24 cellular contexts compared by ENCODE assay signal in the genomic region with DNA sequence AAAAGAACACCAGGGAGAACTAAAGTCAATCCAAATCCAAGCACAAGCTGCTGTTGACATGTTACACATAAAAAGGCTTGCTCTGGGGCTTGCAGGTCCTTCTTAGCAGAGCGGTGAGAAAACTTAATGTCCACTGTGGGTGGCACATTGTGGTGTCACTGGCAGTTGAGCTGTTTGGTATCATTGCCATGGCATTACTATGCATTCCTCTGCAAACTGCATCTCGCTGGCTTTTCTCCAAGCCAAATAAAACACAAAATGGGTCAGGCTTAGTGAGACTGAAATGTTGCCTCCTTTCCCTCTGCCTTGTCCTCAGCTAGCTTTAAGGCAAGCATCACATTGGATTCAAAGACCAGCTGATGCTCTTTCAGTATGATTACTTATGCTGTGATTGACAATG. TPM values are rescaled to one million over a fixed set of nuclear protein-coding genes. Genes with fewer than 3 reads are reported as not detected.
DNase-seq lines count a peak whose midpoint lies in the region; ATAC-seq and TF ChIP-seq lines count a peak whose summit lies in the region.
"Had no signal": no experiment of that assay in that cellular context is flagged by ENCODE, and none has a peak within 500 bp of the region (broad histone marks: within the 10 kb centered on the region; RNA-seq: fewer than 3 reads in every experiment).

No MANE protein-coding gene starts in this region.

- TF ChIP-seq CTCF in astrocyte of the spinal cord (IDR thresholded peaks at IDR 0.05; ENCODE audit: low read depth, low read length), result no peak
- TF ChIP-seq CTCF in kidney epithelial cell (IDR thresholded peaks at IDR 0.05; ENCODE audit: insufficient read depth, low read length, poor library complexity, severe bottlenecking), result no peak
- TF ChIP-seq CTCF in smooth muscle cell (IDR thresholded peaks at IDR 0.05; ENCODE audit: borderline replicate concordance, insufficient read depth, poor library complexity, severe bottlenecking), result no peak
- no peak for TF ChIP-seq CTCF in psoas muscle (IDR thresholded peaks at IDR 0.05)

- intact Hi-C loops in psoas muscle (cut with DNase I), result no loop called here

- H2AFZ ChIP-seq in smooth muscle cell (ENCODE audit: low read depth), result no peak overlapping the region

- no peak overlapping the region for H3K4me2 ChIP-seq in smooth muscle cell

- H3K36me3 ChIP-seq in kidney epithelial cell (ENCODE audit: control insufficient read depth, insufficient read depth, low read length) (no peaks in the 10 kb centered on the region), smooth muscle cell (ENCODE audit: low read depth) (no peaks in the 10 kb centered on the region), psoas muscle (ENCODE audit: insufficient read depth in 1 of 2, low read depth in 1 of 2) (no peaks in the 10 kb centered on the region)
- H3K36me3 ChIP-seq: left lung, thyroid gland had no signal

- no peak for ATAC-seq in psoas muscle
- ATAC-seq: activated CD4-positive, CD25-positive, alpha-beta regulatory T cell treated with anti-CD3 and anti-CD28 coated beads, Interleukin-2, amount 50 U/mL, for 24 hours; activated CD8-positive, alpha-beta T cell treated with anti-CD3 and anti-CD28 coated beads, Interleukin-2, amount 10 ng/mL, durations not matched to agents 7 days and 5 days; left lung; natural killer cell treated with Interleukin-12 subunit alpha and Interleukin-12 subunit beta and Interleukin-15 and Interleukin-18, amount 100 ng/mL, for 72 hours had no signal

- 42% methylated on average over 2 of the region's 2 CpGs for WGBS in smooth muscle cell (ENCODE audit: low lambda C conversion rate)
- 30 to 44% (median 32%) methylated on average over 2 of the region's 2 CpGs for WGBS in psoas muscle, 3 donors

- H3F3A ChIP-seq in smooth muscle cell (ENCODE audit: low read depth), result no peaks in the 10 kb centered on the region

- no peaks in the 10 kb centered on the region for H4K20me1 ChIP-seq in smooth muscle cell (ENCODE audit: low read depth)

- H3K27ac ChIP-seq in smooth muscle cell (ENCODE audit: low read depth) (no peak overlapping the region), psoas muscle (no peak overlapping the region)
- H3K27ac ChIP-seq: left lung, RWPE1, thyroid gland had no signal

- H3K79me2 ChIP-seq in smooth muscle cell (ENCODE audit: low read depth), result no peaks in the 10 kb centered on the region

- in situ Hi-C loops in G401 (cut with HindIII; ENCODE audit: low sequenced_read_pairs), result no loop called here
- in situ Hi-C loops in astrocyte of the spinal cord (cut with HindIII; ENCODE audit: low sequenced_read_pairs), result no loop called here

- DNase-seq in G401 (ENCODE audit: low spot score) (peak; percentile 65), M059J (ENCODE audit: low read depth) (peak; percentile 53), astrocyte of the spinal cord (ENCODE audit: low read depth, low spot score) (peak; percentile 2), kidney epithelial cell (ENCODE audit: low read depth) (peak; percentile 5), smooth muscle cell (lab: John Stamatoyannopoulos, UW; ENCODE audit: unreplicated experiment) (no peak), superior temporal gyrus (ENCODE audit: extremely low spot score) (no peak), psoas muscle (no peak)
- DNase-seq: activated CD8-positive, alpha-beta T cell treated with anti-CD3 and anti-CD28 coated beads, Interleukin-2, amount 10 ng/mL, durations not matched to agents 7 days and 5 days; activated naive CD4-positive, alpha-beta T cell treated with anti-CD3 and anti-CD28 coated beads, Interleukin-2, amount 10 ng/mL, durations not matched to agents 7 days and 5 days; activated T-cell treated with anti-CD3 and anti-CD28 coated beads, Interleukin-2, amount 50 U/mL, for 24 hours; CD4-positive, alpha-beta T cell; DMS79 treated with DMSO at 0.1 percent for 48 hours; IMR-90; left lung; midbrain; NCI-H187; NCI-H345; stimulated activated CD4-positive, alpha-beta T cell treated with anti-CD3 and anti-CD28 coated beads, Interleukin-1b, Interleukin-23, amount 100 ng/mL, for 48 hours; stimulated activated naive CD4-positive, alpha-beta T cell; T1000; thyroid gland had no signal

- no peak overlapping the region for H3K9ac ChIP-seq in smooth muscle cell (ENCODE audit: low read depth)

- peaks cover 4% of the 10 kb centered on the region for H3K27me3 ChIP-seq in kidney epithelial cell (ENCODE audit: control insufficient read depth, insufficient read depth, low read length)
- H3K27me3 ChIP-seq in smooth muscle cell (ENCODE audit: low read depth), result no peaks in the 10 kb centered on the region
- H3K27me3 ChIP-seq in psoas muscle (ENCODE audit: insufficient read depth in 3 of 3, low read length in 2 of 3), result no peaks in the 10 kb centered on the region
- H3K27me3 ChIP-seq: left lung, thyroid gland had no signal

- H3K4me1 ChIP-seq in smooth muscle cell (ENCODE audit: low read depth) (no peaks in the 10 kb centered on the region), psoas muscle (no peaks in the 10 kb centered on the region)

- H3K4me3 ChIP-seq in astrocyte of the spinal cord (ENCODE audit: low read depth, low read length) (no peak overlapping the region), kidney epithelial cell (ENCODE audit: low read depth, low read length) (no peak overlapping the region), smooth muscle cell (no peak overlapping the region), psoas muscle (no peak overlapping the region)
- H3K4me3 ChIP-seq: left lung, thyroid gland had no signal

- H3K9me3 ChIP-seq in smooth muscle cell (replicated peaks; ENCODE audit: low read depth) (no peaks in the 10 kb centered on the region), psoas muscle (no peaks in the 10 kb centered on the region)
- H3K9me3 ChIP-seq: left lung, thyroid gland had no signal

RNA-seq across cellular contexts. Expression of gene LY86, which starts 40.9 kb away (rescaled TPM):
- not detected in 2 replicates for total RNA-seq in G401 (2014; rRNA removed; shearing (Covaris generic))
- total RNA-seq in M059J (2014; rRNA removed; shearing (Covaris generic)), result not detected in 2 replicates
- 0.96 TPM in 1 of 2 replicates, not detected in the other for total RNA-seq in kidney epithelial cell
- total RNA-seq in smooth muscle cell, result not detected in 2 replicates
- polyA plus RNA-seq in smooth muscle cell, result not detected in 2 replicates
- total RNA-seq in psoas muscle, result 1 to 10 TPM in 1 of 4 donors, under 1 TPM in 3; 0.39 to 1.3 (median 0.49) TPM
- polyA plus RNA-seq in psoas muscle, result under 1 TPM; 0.18 to 0.42 (median 0.27) TPM
- total RNA-seq: IMR-90 had no signal
- polyA plus RNA-seq: IMR-90 had no signal

Comparison
In these comparisons a context has a peak if more than half of its experiments do, and no peak if none do; other contexts are left out.
1. DNase-seq: peak in G401 (single experiment), M059J (single experiment), astrocyte of the spinal cord (single experiment) and kidney epithelial cell (single experiment); none in smooth muscle cell (single experiment), superior temporal gyrus (single experiment) and psoas muscle (0 of 2).